In the genomic region with DNA sequence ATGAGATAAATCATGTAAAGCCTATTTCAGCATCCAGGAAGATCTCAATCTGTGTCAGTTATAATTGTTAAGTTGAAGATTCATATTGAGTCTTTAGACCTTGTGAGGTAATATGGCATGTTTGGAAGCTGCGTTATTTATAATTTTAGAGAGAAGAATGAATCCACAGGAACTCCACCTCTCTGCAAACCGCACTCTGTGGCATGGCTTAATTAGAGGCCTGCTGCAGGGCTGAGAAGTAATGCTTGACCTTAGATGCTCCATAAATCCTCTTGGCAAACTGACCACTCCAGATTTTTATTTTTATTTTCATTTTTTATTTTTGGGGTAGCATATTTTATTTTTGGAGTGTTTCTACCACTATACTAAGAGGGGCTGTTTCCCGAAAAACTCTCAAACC, we compare ENCODE assay signal across 1 cellular context.
TF ChIP-seq lines count a peak whose summit lies in the region.

No MANE protein-coding gene starts in this region.

TF ChIP-seq in WTC11, 78 proteins besides CTCF, POLR2A, EP300 and RAD21 (continued from another document):
- TF ChIP-seq, protein P1, sequence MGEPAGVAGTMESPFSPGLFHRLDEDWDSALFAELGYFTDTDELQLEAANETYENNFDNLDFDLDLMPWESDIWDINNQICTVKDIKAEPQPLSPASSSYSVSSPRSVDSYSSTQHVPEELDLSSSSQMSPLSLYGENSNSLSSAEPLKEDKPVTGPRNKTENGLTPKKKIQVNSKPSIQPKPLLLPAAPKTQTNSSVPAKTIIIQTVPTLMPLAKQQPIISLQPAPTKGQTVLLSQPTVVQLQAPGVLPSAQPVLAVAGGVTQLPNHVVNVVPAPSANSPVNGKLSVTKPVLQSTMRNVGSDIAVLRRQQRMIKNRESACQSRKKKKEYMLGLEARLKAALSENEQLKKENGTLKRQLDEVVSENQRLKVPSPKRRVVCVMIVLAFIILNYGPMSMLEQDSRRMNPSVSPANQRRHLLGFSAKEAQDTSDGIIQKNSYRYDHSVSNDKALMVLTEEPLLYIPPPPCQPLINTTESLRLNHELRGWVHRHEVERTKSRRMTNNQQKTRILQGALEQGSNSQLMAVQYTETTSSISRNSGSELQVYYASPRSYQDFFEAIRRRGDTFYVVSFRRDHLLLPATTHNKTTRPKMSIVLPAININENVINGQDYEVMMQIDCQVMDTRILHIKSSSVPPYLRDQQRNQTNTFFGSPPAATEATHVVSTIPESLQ (CRISPR knock-in tag; IDR thresholded peaks at IDR 0.05), result no peak
- no peak for TF ChIP-seq GRHL2 (CRISPR knock-in tag; IDR thresholded peaks at IDR 0.05; ENCODE audit: insufficient replicate concordance, severe bottlenecking)
- TF ChIP-seq, protein P2, sequence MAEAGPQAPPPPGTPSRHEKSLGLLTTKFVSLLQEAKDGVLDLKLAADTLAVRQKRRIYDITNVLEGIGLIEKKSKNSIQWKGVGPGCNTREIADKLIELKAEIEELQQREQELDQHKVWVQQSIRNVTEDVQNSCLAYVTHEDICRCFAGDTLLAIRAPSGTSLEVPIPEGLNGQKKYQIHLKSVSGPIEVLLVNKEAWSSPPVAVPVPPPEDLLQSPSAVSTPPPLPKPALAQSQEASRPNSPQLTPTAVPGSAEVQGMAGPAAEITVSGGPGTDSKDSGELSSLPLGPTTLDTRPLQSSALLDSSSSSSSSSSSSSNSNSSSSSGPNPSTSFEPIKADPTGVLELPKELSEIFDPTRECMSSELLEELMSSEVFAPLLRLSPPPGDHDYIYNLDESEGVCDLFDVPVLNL (CRISPR knock-in tag; IDR thresholded peaks at IDR 0.05; ENCODE audit: borderline replicate concordance, low read depth), result no peak
- TF ChIP-seq, protein P3, sequence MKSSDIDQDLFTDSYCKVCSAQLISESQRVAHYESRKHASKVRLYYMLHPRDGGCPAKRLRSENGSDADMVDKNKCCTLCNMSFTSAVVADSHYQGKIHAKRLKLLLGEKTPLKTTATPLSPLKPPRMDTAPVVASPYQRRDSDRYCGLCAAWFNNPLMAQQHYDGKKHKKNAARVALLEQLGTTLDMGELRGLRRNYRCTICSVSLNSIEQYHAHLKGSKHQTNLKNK (CRISPR knock-in tag; IDR thresholded peaks at IDR 0.05), result no peak
- TF ChIP-seq, protein P4, sequence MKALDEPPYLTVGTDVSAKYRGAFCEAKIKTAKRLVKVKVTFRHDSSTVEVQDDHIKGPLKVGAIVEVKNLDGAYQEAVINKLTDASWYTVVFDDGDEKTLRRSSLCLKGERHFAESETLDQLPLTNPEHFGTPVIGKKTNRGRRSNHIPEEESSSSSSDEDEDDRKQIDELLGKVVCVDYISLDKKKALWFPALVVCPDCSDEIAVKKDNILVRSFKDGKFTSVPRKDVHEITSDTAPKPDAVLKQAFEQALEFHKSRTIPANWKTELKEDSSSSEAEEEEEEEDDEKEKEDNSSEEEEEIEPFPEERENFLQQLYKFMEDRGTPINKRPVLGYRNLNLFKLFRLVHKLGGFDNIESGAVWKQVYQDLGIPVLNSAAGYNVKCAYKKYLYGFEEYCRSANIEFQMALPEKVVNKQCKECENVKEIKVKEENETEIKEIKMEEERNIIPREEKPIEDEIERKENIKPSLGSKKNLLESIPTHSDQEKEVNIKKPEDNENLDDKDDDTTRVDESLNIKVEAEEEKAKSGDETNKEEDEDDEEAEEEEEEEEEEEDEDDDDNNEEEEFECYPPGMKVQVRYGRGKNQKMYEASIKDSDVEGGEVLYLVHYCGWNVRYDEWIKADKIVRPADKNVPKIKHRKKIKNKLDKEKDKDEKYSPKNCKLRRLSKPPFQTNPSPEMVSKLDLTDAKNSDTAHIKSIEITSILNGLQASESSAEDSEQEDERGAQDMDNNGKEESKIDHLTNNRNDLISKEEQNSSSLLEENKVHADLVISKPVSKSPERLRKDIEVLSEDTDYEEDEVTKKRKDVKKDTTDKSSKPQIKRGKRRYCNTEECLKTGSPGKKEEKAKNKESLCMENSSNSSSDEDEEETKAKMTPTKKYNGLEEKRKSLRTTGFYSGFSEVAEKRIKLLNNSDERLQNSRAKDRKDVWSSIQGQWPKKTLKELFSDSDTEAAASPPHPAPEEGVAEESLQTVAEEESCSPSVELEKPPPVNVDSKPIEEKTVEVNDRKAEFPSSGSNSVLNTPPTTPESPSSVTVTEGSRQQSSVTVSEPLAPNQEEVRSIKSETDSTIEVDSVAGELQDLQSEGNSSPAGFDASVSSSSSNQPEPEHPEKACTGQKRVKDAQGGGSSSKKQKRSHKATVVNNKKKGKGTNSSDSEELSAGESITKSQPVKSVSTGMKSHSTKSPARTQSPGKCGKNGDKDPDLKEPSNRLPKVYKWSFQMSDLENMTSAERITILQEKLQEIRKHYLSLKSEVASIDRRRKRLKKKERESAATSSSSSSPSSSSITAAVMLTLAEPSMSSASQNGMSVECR (CRISPR knock-in tag; IDR thresholded peaks at IDR 0.05; ENCODE audit: borderline replicate concordance), result no peak
- TF ChIP-seq RORB (CRISPR knock-in tag; IDR thresholded peaks at IDR 0.05), result no peak
- no peak for TF ChIP-seq NFATC4 (CRISPR knock-in tag; IDR thresholded peaks at IDR 0.05)
- TF ChIP-seq FOXP1 (CRISPR knock-in tag; IDR thresholded peaks at IDR 0.05; ENCODE audit: borderline replicate concordance), result no peak
- no peak for TF ChIP-seq ZNF219 (CRISPR knock-in tag; IDR thresholded peaks at IDR 0.05; ENCODE audit: borderline replicate concordance)
- TF ChIP-seq, protein P5, sequence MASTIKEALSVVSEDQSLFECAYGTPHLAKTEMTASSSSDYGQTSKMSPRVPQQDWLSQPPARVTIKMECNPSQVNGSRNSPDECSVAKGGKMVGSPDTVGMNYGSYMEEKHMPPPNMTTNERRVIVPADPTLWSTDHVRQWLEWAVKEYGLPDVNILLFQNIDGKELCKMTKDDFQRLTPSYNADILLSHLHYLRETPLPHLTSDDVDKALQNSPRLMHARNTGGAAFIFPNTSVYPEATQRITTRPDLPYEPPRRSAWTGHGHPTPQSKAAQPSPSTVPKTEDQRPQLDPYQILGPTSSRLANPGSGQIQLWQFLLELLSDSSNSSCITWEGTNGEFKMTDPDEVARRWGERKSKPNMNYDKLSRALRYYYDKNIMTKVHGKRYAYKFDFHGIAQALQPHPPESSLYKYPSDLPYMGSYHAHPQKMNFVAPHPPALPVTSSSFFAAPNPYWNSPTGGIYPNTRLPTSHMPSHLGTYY (CRISPR knock-in tag; IDR thresholded peaks at IDR 0.05), result no peak
TF ChIP-seq in WTC11: peak in this region for 0.
